In genomic region chr15:92525758-92526245, GRCh38 we compare ENCODE assay signal across 1 cellular context.
TF ChIP-seq lines count a peak whose summit lies in the region.

No MANE protein-coding gene starts in this region.

TF ChIP-seq in K562, 482 proteins besides CTCF, POLR2A, EP300 and RAD21 (continued from another document):
- TF ChIP-seq, protein P1, sequence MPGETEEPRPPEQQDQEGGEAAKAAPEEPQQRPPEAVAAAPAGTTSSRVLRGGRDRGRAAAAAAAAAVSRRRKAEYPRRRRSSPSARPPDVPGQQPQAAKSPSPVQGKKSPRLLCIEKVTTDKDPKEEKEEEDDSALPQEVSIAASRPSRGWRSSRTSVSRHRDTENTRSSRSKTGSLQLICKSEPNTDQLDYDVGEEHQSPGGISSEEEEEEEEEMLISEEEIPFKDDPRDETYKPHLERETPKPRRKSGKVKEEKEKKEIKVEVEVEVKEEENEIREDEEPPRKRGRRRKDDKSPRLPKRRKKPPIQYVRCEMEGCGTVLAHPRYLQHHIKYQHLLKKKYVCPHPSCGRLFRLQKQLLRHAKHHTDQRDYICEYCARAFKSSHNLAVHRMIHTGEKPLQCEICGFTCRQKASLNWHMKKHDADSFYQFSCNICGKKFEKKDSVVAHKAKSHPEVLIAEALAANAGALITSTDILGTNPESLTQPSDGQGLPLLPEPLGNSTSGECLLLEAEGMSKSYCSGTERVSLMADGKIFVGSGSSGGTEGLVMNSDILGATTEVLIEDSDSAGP (CRISPR knock-in tag; IDR thresholded peaks at IDR 0.05) = no peak
- no peak for TF ChIP-seq ZNF41 (CRISPR knock-in tag; conservative IDR thresholded peaks at IDR 0.05)
